Comparison of ENCODE assay signal across 5 cellular contexts in the genomic region with DNA sequence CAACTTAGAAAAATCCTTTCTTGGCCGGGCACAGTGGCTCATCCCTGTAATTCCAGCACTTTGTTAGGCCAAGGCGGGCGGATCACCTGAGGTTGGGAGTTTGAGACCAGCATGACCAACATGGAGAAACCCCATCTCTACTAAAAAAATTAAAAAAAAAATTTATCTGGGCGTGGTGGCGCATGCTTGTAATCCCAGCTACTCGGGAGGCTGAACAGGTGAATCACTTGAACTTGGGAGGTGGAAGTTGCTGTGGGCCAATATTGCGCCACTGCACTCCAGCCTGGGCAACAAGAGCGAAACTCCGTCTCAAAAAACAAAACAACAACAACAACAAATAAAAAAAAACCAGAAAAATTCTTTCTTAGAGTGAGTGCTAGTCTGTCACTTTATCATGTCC. TPM values are rescaled to one million over a fixed set of nuclear protein-coding genes. Genes with fewer than 3 reads are reported as not detected.
A peak's percentile ranks its signal among the peaks of the same experiment; 100 is the strongest.
DNase-seq lines count a peak whose midpoint lies in the region; TF ChIP-seq lines count a peak whose summit lies in the region.
"Not testable (repeated sequence)": the region's sequence is repeated elsewhere in the genome, so short reads cannot be mapped to it uniquely, and the experiment has no call there.

No MANE protein-coding gene starts in this region.

- WGBS in mesendoderm (ENCODE audit: extremely low coverage, insufficient coverage, low lambda C conversion rate), result no CpG with 5 or more reads among the region's 9 CpGs
- no CpG with 5 or more reads among the region's 9 CpGs for WGBS in trophoblast cell (ENCODE audit: extremely low coverage, insufficient coverage, insufficient read length)

- not testable (repeated sequence) for H4K91ac ChIP-seq in trophoblast cell (ENCODE audit: low read depth, low read length)

- not testable (repeated sequence) for H3K36me3 Mint-ChIP-seq in Calu3 (ENCODE audit: insufficient read depth, unreplicated experiment)

- H3K27ac Mint-ChIP-seq in Calu3 (ENCODE audit: unreplicated experiment), result peak overlapping the region; percentile 33

- H3K56ac ChIP-seq in mesendoderm (ENCODE audit: low read length), result not testable (repeated sequence)

- BruUV-seq in Calu3 (replicated peaks; lab: Mats Ljungman, UMichigan), result not testable (repeated sequence)

- peaks cover 44% of the 10 kb centered on the region for H3K4me1 Mint-ChIP-seq in Calu3 (ENCODE audit: low read depth, unreplicated experiment)

- not testable (repeated sequence) for H3K79me1 ChIP-seq in mesendoderm (ENCODE audit: low read length); trophoblast cell (ENCODE audit: low read length)

- H4K5ac ChIP-seq in mesendoderm (ENCODE audit: low read length), result not testable (repeated sequence)

- CTCF ChIA-PET in Calu3 (lab: Charles Lee), result interaction anchor here (2.0 kb wide), 1 partner anchor 9 kb away, joined by 6 read pairs; no protein-coding TSS in a partner anchor

- H3K4me2 ChIP-seq in mesendoderm (ENCODE audit: low read length); trophoblast cell (ENCODE audit: low read length): not testable (repeated sequence)

- H3K27me3 ChIP-seq in mesendoderm (ENCODE audit: insufficient read depth, low read length, poor library complexity); trophoblast cell (ENCODE audit: insufficient read depth, low read length): not testable (repeated sequence)

- H2BK120ac ChIP-seq in mesendoderm (ENCODE audit: low read depth, low read length); trophoblast cell (ENCODE audit: insufficient read depth, low read length, poor library complexity): not testable (repeated sequence)

- not testable (repeated sequence) for H3K9me3 Mint-ChIP-seq in Calu3 (ENCODE audit: low read depth, unreplicated experiment)

- H3K9me3 ChIP-seq in trophoblast cell (ENCODE audit: insufficient read depth, low read depth, low read length), result not testable (repeated sequence)

- not testable (repeated sequence) for H3K4me1 ChIP-seq in mesendoderm (ENCODE audit: control insufficient read depth, low read depth, low read length); trophoblast cell (ENCODE audit: control insufficient read depth in 1 of 2, insufficient read depth in 2 of 2, low read length in 2 of 2)

- not testable (repeated sequence) for H3K79me2 ChIP-seq in mesendoderm (ENCODE audit: control insufficient read depth, insufficient read depth, low read length); trophoblast cell (ENCODE audit: control insufficient read depth, insufficient read depth, low read length, poor library complexity)

- not testable (repeated sequence) for H3K27ac ChIP-seq in mesendoderm (ENCODE audit: low read depth, low read length); trophoblast cell (ENCODE audit: low read depth, low read length)

- H3K9ac ChIP-seq in mesendoderm (ENCODE audit: low read length); trophoblast cell (ENCODE audit: low read length): not testable (repeated sequence)

- not testable (repeated sequence) for H3K36me3 ChIP-seq in mesendoderm (ENCODE audit: control insufficient read depth, insufficient read depth, low read length); trophoblast cell (ENCODE audit: control insufficient read depth in 1 of 2, insufficient read depth in 2 of 2, low read length in 2 of 2)

- H3K27me3 Mint-ChIP-seq in Calu3 (ENCODE audit: unreplicated experiment), result not testable (repeated sequence)

- not testable (repeated sequence) for H3K4me3 Mint-ChIP-seq in Calu3 (ENCODE audit: low read depth, unreplicated experiment)

- H3K23ac ChIP-seq in mesendoderm (ENCODE audit: low read length); trophoblast cell (ENCODE audit: low read length): not testable (repeated sequence)

- not testable (repeated sequence) for H2BK5ac ChIP-seq in mesendoderm (ENCODE audit: low read length); trophoblast cell (ENCODE audit: low read depth, low read length, poor library complexity)

- peak overlapping the region; percentile 28 for H3K18ac ChIP-seq in mesendoderm (ENCODE audit: low read length)
- H3K18ac ChIP-seq in trophoblast cell (ENCODE audit: low read length), result not testable (repeated sequence)

- intact Hi-C loops in Calu3 (cut with micrococcal nuclease; ENCODE audit: unreplicated experiment), result loop anchor here (5.0 kb wide), 1 partner anchor 250 kb away; no protein-coding TSS in a partner anchor

- not testable (repeated sequence) for H3K4ac ChIP-seq in mesendoderm (ENCODE audit: low read depth, low read length); trophoblast cell (ENCODE audit: low read depth, low read length)

- TF ChIP-seq CTCF in Calu3 (IDR thresholded peaks at IDR 0.05; ENCODE audit: unreplicated experiment); epithelial cell of esophagus (IDR thresholded peaks at IDR 0.05; ENCODE audit: insufficient read depth, low read depth, low read length, missing control alignments): not testable (repeated sequence)

- not testable (repeated sequence) for H2AK5ac ChIP-seq in mesendoderm (ENCODE audit: low read length); trophoblast cell (ENCODE audit: low read length)

- not testable (repeated sequence) for H4K12ac ChIP-seq in trophoblast cell (ENCODE audit: low read depth, low read length)

- not testable (repeated sequence) for H3K4me3 ChIP-seq in epithelial cell of esophagus (ENCODE audit: low read length); mesendoderm (ENCODE audit: low read length); trophoblast cell (ENCODE audit: low read depth, low read length)

- not testable (repeated sequence) for H3K14ac ChIP-seq in trophoblast cell (ENCODE audit: low read length)

- not testable (repeated sequence) for H2BK12ac ChIP-seq in trophoblast cell (ENCODE audit: low read length)

- not testable (repeated sequence) for DNase-seq in Calu3, mesendoderm
- DNase-seq in epithelial cell of esophagus (ENCODE audit: low read depth) (peak; percentile 10), islet precursor cell (peak; percentile 5), trophoblast cell (peak; percentile 76 to 84)

- not testable (repeated sequence) for H4K8ac ChIP-seq in mesendoderm (ENCODE audit: low read depth, low read length); trophoblast cell (ENCODE audit: low read depth, low read length)

- not testable (repeated sequence) for H2BK15ac ChIP-seq in mesendoderm (replicated peaks; ENCODE audit: low read depth)

- not testable (repeated sequence) for H2AFZ ChIP-seq in trophoblast cell (ENCODE audit: insufficient read depth, low read length, poor library complexity)

RNA-seq across cellular contexts. Expression of a gene that starts 17.6 kb away (rescaled TPM):
- total RNA-seq in Calu3 (2022), result 80.6 and 89.1 TPM in 2 replicates
- polyA plus RNA-seq in mesendoderm (2013, experiment 1 of 2), result 6.9 TPM
- 7.1 TPM for polyA plus RNA-seq in mesendoderm (2013, experiment 2 of 2)
- polyA plus RNA-seq in trophoblast cell (2013), result 8.4 and 9.1 TPM in 2 replicates
